Comparison of ENCODE assay signal across 4 cellular contexts in the genomic region with DNA sequence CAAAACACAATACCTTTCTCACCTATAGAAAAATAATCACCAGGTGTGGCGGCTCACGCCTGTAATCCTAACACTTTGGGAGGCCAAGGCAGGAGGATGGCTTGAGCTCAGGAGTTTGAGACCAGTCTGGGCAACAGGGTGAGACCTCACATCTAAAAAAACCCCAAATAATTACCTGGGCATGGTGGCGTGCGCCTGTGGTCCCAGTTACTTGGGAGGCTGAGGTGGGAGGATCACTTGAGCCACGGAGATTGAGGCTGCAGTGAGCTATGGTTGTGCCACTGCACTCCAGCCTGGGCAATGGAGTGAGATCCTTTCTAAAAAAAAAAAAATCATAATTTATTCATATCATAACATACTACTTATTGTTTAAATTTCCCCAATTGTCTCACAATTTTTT.
DNase-seq lines count a peak whose midpoint lies in the region; ATAC-seq, FAIRE-seq and TF ChIP-seq lines count a peak whose summit lies in the region.
"Not testable (repeated sequence)": the region's sequence is repeated elsewhere in the genome, so short reads cannot be mapped to it uniquely, and the experiment has no call there.

No MANE protein-coding gene starts in this region.

- WGBS in K562 (ENCODE audit: insufficient coverage, low coverage, missing lambda C conversion rate): 70% methylated on average over 5 of the region's 5 CpGs

- H3K36me3 ChIP-seq in HEK293 (ENCODE audit: control insufficient read depth in 2 of 2, insufficient read depth in 1 of 2, low read length in 2 of 2); K562 (ENCODE audit: control insufficient read depth, insufficient read depth, low read length): not testable (repeated sequence)

- not testable (repeated sequence) for H3K9me3 Mint-ChIP-seq in neural crest cell

- not testable (repeated sequence) for TF ChIP-seq RAD21 in K562 (CRISPR knock-in tag; conservative IDR thresholded peaks at IDR 0.05 in 1 of 2, IDR thresholded peaks at IDR 0.05 in 1 of 2)

- not testable (repeated sequence) for H3K4me3 ChIP-seq in HEK293 (ENCODE audit: low read depth, low read length); K562

- H3K9me3 ChIP-seq in HEK293 (ENCODE audit: control insufficient read depth, insufficient read depth, low read depth, low read length); K562 (replicated peaks; ENCODE audit: control insufficient read depth, insufficient read depth, low read depth, low read length): not testable (repeated sequence)

- not testable (repeated sequence) for TF ChIP-seq CTCF in HEK293 (tag by site-specific recombination; IDR thresholded peaks at IDR 0.05); K562 (IDR thresholded peaks at IDR 0.05 in 2 of 3, conservative IDR thresholded peaks at IDR 0.05 in 1 of 3; ENCODE audit: insufficient read depth in 2 of 3, low read depth in 1 of 3, low read length in 3 of 3); neural crest cell (conservative IDR thresholded peaks at IDR 0.05)

- in situ Hi-C loops in K562 (cut with MboI): loop anchor here (10.0 kb wide), 1 partner anchor 478 kb away; no protein-coding TSS in a partner anchor

- not testable (repeated sequence) for H3K27me3 ChIP-seq in K562 (ENCODE audit: control insufficient read depth in 2 of 2, insufficient read depth in 2 of 2, low read length in 2 of 2)

- H3K79me2 ChIP-seq in K562 (ENCODE audit: control insufficient read depth, insufficient read depth, low read length): not testable (repeated sequence)

- FAIRE-seq in K562 (lab: Jason Lieb, UNC): not testable (repeated sequence)

- H3K9ac ChIP-seq in K562 (ENCODE audit: insufficient read depth in 1 of 2, low read depth in 2 of 2, low read length in 2 of 2): not testable (repeated sequence)

- not testable (repeated sequence) for H3K27ac Mint-ChIP-seq in neural crest cell (ENCODE audit: unreplicated experiment)

- not testable (repeated sequence) for ATAC-seq in K562

- H3K4me1 Mint-ChIP-seq in neural crest cell: not testable (repeated sequence)

- not testable (repeated sequence) for H3K36me3 Mint-ChIP-seq in neural crest cell (ENCODE audit: low read depth)

- not testable (repeated sequence) for H3K4me2 ChIP-seq in K562 (ENCODE audit: insufficient read depth, low read length)

- not testable (repeated sequence) for TF ChIP-seq POLR2A in K562 (conservative IDR thresholded peaks at IDR 0.05)

- H3K27me3 Mint-ChIP-seq in neural crest cell (ENCODE audit: low read depth): not testable (repeated sequence)

- not testable (repeated sequence) for H2AFZ ChIP-seq in K562 (ENCODE audit: low read depth, low read length)

- H3K9me1 ChIP-seq in K562 (ENCODE audit: control insufficient read depth, insufficient read depth, low read length): not testable (repeated sequence)

- POLR2A ChIA-PET in HEK293 (lab: Yijun Ruan, JAX): interaction anchor here (0.6 kb wide), 1 partner anchor 29 kb away, joined by 3 read pairs; no protein-coding TSS in a partner anchor
- POLR2A ChIA-PET in K562 (lab: Yijun Ruan, JAX): not testable (repeated sequence)

- H3K27ac ChIP-seq in HEK293 (ENCODE audit: extremely low read depth, low read depth, low read length); K562 (ENCODE audit: extremely low read depth, low read depth, low read length): not testable (repeated sequence)

- CTCF ChIA-PET in HEK293 (lab: Yijun Ruan, JAX) (interaction anchor here (0.6 to 0.9 kb wide), 4 partner anchors 34 to 446 kb away, joined by 3 to 4 read pairs (median 4); no protein-coding TSS in a partner anchor), K562 (lab: Yijun Ruan, JAX; ENCODE audit: low intra/inter-chr PET ratio) (interaction anchor here (0.6 kb wide), 1 partner anchor 230 kb away, joined by 3 read pairs; no protein-coding TSS in a partner anchor)

- TF ChIP-seq EP300 in K562 (IDR thresholded peaks at IDR 0.05; ENCODE audit: low read length): not testable (repeated sequence)

- H3K4me3 Mint-ChIP-seq in neural crest cell: peak overlapping the region; percentile 34

- intact Hi-C loops in K562 (cut with micrococcal nuclease): loop anchor here (10.0 kb wide), 1 partner anchor 598 kb away; a partner anchor contains a TSS

- DNase-seq in K562 (ENCODE audit: extremely low read depth in 1 of 4, low spot score in 3 of 4); neural crest cell (ENCODE audit: low read depth, low spot score): not testable (repeated sequence)
- DNase-seq in mesenteric fat pad (ENCODE audit: low spot score): peak; percentile 49

- not testable (repeated sequence) for BruUV-seq in K562 (replicated peaks; lab: Mats Ljungman, UMichigan)

- H4K20me1 ChIP-seq in K562 (replicated peaks; ENCODE audit: control insufficient read depth, insufficient read depth, low read length): not testable (repeated sequence)

- not testable (repeated sequence) for H3K4me1 ChIP-seq in HEK293 (ENCODE audit: control insufficient read depth, insufficient read depth, low read length)
- peaks cover 11 to 20% of the 10 kb centered on the region in 2 experiments; a peak in 4 of 5 replicates for H3K4me1 ChIP-seq in K562 (replicated peaks in 1 of 2; ENCODE audit: control insufficient read depth in 2 of 2, insufficient read depth in 2 of 2, low read length in 2 of 2)

TF ChIP-seq in HEK293, 187 proteins besides CTCF, POLR2A, EP300 and RAD21:
- 0 out of 2 replicates have a peak, but pooled peaks have one; percentile 10 for TF ChIP-seq ZNF121 (tag by site-specific recombination; IDR thresholded peaks at IDR 0.05)

TF ChIP-seq in K562, 482 proteins besides CTCF, POLR2A, EP300 and RAD21:
- peak; percentile 86 for TF ChIP-seq ZNF121 (CRISPR knock-in tag; conservative IDR thresholded peaks at IDR 0.05)
